In genomic region chr17:44801880-44802279, GRCh38 we compare ENCODE assay signal across 21 cellular contexts. TPM values are rescaled to one million over a fixed set of nuclear protein-coding genes. Genes with fewer than 3 reads are reported as not detected.
"Had no signal": no experiment of that assay in that cellular context is flagged by ENCODE, and none has a peak within 500 bp of the region (broad histone marks: within the 10 kb centered on the region; RNA-seq: fewer than 3 reads in every experiment).

No MANE protein-coding gene starts in this region.

- H3K4me3 Mint-ChIP-seq: activated CD4-positive, alpha-beta T cell treated with anti-CD3 and anti-CD28 coated beads for 36 hours; activated naive CD8-positive, alpha-beta T cell treated with anti-CD3 and anti-CD28 coated beads for 36 hours; activated T-helper 1 cell treated with anti-CD3 and anti-CD28 coated beads, Interleukin-12 subunit alpha, Interleukin-12 subunit beta, Interleukin-2, Interleukin-4 antibody, amounts not matched to agents 30 ng/mL and 10 ng/mL and 1 ng/mL, durations not matched to agents 14 hours and 24 hours and 36 hours; central memory CD8-positive, alpha-beta T cell; dendritic cell treated with granulocyte-macrophage colony-stimulating factor and Interleukin-4, amounts not matched to agents 40 ng/mL and 50 ng/mL, for 4 days; nephron progenitor cell; stimulated activated naive B cell treated with anti-CD40 and anti-IgM and Interleukin-4, amounts not matched to agents 10 μg/mL and 1 μg/mL and 100 μg/mL, for 72 hours; T-cell; WTC11 had no signal

- H2AFZ ChIP-seq: hepatocyte had no signal

- H3K4me1 ChIP-seq: body of pancreas, esophagus squamous epithelium, lower lobe of right lung, prostate gland, spleen had no signal

- H3K36me3 ChIP-seq: esophagus squamous epithelium, prostate gland, spleen had no signal

- H3K36me3 Mint-ChIP-seq: stimulated activated naive B cell treated with anti-CD40 and anti-IgM and Interleukin-4, amounts not matched to agents 10 μg/mL and 1 μg/mL and 100 μg/mL, for 72 hours; T-cell had no signal

- H3K27me3 ChIP-seq: body of pancreas, hepatocyte, spleen, tibial nerve had no signal

- H3K27me3 Mint-ChIP-seq: activated CD4-positive, alpha-beta T cell treated with anti-CD3 and anti-CD28 coated beads for 36 hours; activated naive CD8-positive, alpha-beta T cell treated with anti-CD3 and anti-CD28 coated beads for 36 hours; stimulated activated naive B cell treated with anti-CD40 and anti-IgM and Interleukin-4, amounts not matched to agents 10 μg/mL and 1 μg/mL and 100 μg/mL, for 72 hours had no signal

- H3K27ac Mint-ChIP-seq: activated CD4-positive, alpha-beta T cell treated with anti-CD3 and anti-CD28 coated beads for 36 hours; activated naive CD8-positive, alpha-beta T cell treated with anti-CD3 and anti-CD28 coated beads for 36 hours; activated T-helper 1 cell treated with anti-CD3 and anti-CD28 coated beads, Interleukin-12 subunit alpha, Interleukin-12 subunit beta, Interleukin-2, Interleukin-4 antibody, amounts not matched to agents 30 ng/mL and 10 ng/mL and 1 ng/mL, durations not matched to agents 14 hours and 24 hours and 36 hours; dendritic cell treated with granulocyte-macrophage colony-stimulating factor and Interleukin-4, amounts not matched to agents 40 ng/mL and 50 ng/mL, for 4 days; stimulated activated naive B cell treated with anti-CD40 and anti-IgM and Interleukin-4, amounts not matched to agents 10 μg/mL and 1 μg/mL and 100 μg/mL, for 72 hours; T-cell; WTC11 had no signal

- H3K4me1 Mint-ChIP-seq: activated CD4-positive, alpha-beta T cell treated with anti-CD3 and anti-CD28 coated beads for 36 hours; central memory CD8-positive, alpha-beta T cell; nephron progenitor cell; stimulated activated naive B cell treated with anti-CD40 and anti-IgM and Interleukin-4, amounts not matched to agents 10 μg/mL and 1 μg/mL and 100 μg/mL, for 72 hours; T-cell; WTC11 had no signal

- H3K9me3 ChIP-seq: body of pancreas, esophagus squamous epithelium, lower lobe of right lung, prostate gland, spleen, tibial nerve had no signal

- H3K9me3 Mint-ChIP-seq: activated naive CD8-positive, alpha-beta T cell treated with anti-CD3 and anti-CD28 coated beads for 36 hours; activated T-helper 1 cell treated with anti-CD3 and anti-CD28 coated beads, Interleukin-12 subunit alpha, Interleukin-12 subunit beta, Interleukin-2, Interleukin-4 antibody, amounts not matched to agents 30 ng/mL and 10 ng/mL and 1 ng/mL, durations not matched to agents 14 hours and 24 hours and 36 hours; central memory CD8-positive, alpha-beta T cell; dendritic cell treated with granulocyte-macrophage colony-stimulating factor and Interleukin-4, amounts not matched to agents 40 ng/mL and 50 ng/mL, for 4 days; nephron progenitor cell; stimulated activated naive B cell treated with anti-CD40 and anti-IgM and Interleukin-4, amounts not matched to agents 10 μg/mL and 1 μg/mL and 100 μg/mL, for 72 hours; T-cell; WTC11 had no signal

- DNase-seq: activated CD4-positive, alpha-beta T cell treated with anti-CD3 and anti-CD28 coated beads for 36 hours; activated CD4-positive, alpha-beta T cell treated with anti-CD3 and anti-CD28 coated beads, Interleukin-2, amount 50 U/mL, for 48 hours; activated naive CD8-positive, alpha-beta T cell treated with anti-CD3 and anti-CD28 coated beads for 36 hours; amniotic stem cell; body of pancreas; effector CD8-positive, alpha-beta T cell; esophagus squamous epithelium; lower lobe of right lung; nephron progenitor cell; nucleus accumbens; stimulated activated naive B cell treated with anti-CD40 and anti-IgM and Interleukin-4, amounts not matched to agents 10 μg/mL and 1 μg/mL and 100 μg/mL, for 72 hours; T-cell had no signal

- H3K27ac ChIP-seq: body of pancreas, esophagus squamous epithelium, hepatocyte, lower lobe of right lung, spleen, tibial nerve had no signal

- H3K4me2 ChIP-seq: hepatocyte had no signal

- H3K4me3 ChIP-seq: body of pancreas, esophagus squamous epithelium, hepatocyte, lower lobe of right lung, prostate gland, spleen, tibial nerve had no signal

RNA-seq across cellular contexts. Expression of gene HIGD1B, which starts 45.8 kb away (rescaled TPM):
- total RNA-seq: activated CD4-positive, alpha-beta T cell treated with anti-CD3 and anti-CD28 coated beads for 36 hours; activated naive CD8-positive, alpha-beta T cell treated with anti-CD3 and anti-CD28 coated beads for 36 hours; activated T-helper 1 cell treated with anti-CD3 and anti-CD28 coated beads, Interleukin-12 subunit alpha, Interleukin-12 subunit beta, Interleukin-2, Interleukin-4 antibody, amounts not matched to agents 30 ng/mL and 10 ng/mL and 1 ng/mL, durations not matched to agents 14 hours and 24 hours and 36 hours; endothelial cell of umbilical vein; hepatocyte; prostate gland; spleen; T-cell; WTC11 had no signal
- polyA plus RNA-seq: endothelial cell of umbilical vein, hepatocyte had no signal
